22 cellular contexts compared by ENCODE assay signal in genomic region chr17:78426293-78426879, GRCh38. TPM values are rescaled to one million over a fixed set of nuclear protein-coding genes. Genes with fewer than 3 reads are reported as not detected.
DNase-seq lines count a peak whose midpoint lies in the region; ATAC-seq and TF ChIP-seq lines count a peak whose summit lies in the region.
"Had no signal": no experiment of that assay in that cellular context is flagged by ENCODE, and none has a peak within 500 bp of the region (broad histone marks: within the 10 kb centered on the region; RNA-seq: fewer than 3 reads in every experiment).

No MANE protein-coding gene starts in this region.

- TF ChIP-seq POLR2A in gastrocnemius medialis (IDR thresholded peaks at IDR 0.05) = no peak

- H3K4me3 Mint-ChIP-seq in activated CD4-positive, alpha-beta memory T cell treated with anti-CD3 and anti-CD28 coated beads for 36 hours = no peak overlapping the region
- H3K4me3 Mint-ChIP-seq in activated CD4-positive, alpha-beta memory T cell treated with anti-CD3 and anti-CD28 coated beads, Interleukin-2, amount 10 ng/mL, durations not matched to agents 7 days and 5 days = no peak overlapping the region
- H3K4me3 Mint-ChIP-seq: CD8-positive, alpha-beta T cell had no signal

- no peaks in the 10 kb centered on the region for H3K9me3 Mint-ChIP-seq in activated CD4-positive, alpha-beta memory T cell treated with anti-CD3 and anti-CD28 coated beads for 36 hours
- no peaks in the 10 kb centered on the region for H3K9me3 Mint-ChIP-seq in activated CD4-positive, alpha-beta memory T cell treated with anti-CD3 and anti-CD28 coated beads, Interleukin-2, amount 10 ng/mL, durations not matched to agents 7 days and 5 days
- H3K9me3 Mint-ChIP-seq: CD8-positive, alpha-beta T cell had no signal

- H3K27ac Mint-ChIP-seq in activated CD4-positive, alpha-beta memory T cell treated with anti-CD3 and anti-CD28 coated beads for 36 hours = peak overlapping the region; percentile 18
- H3K27ac Mint-ChIP-seq in activated CD4-positive, alpha-beta memory T cell treated with anti-CD3 and anti-CD28 coated beads, Interleukin-2, amount 10 ng/mL, durations not matched to agents 7 days and 5 days = no peak overlapping the region
- H3K27ac Mint-ChIP-seq: CD8-positive, alpha-beta T cell had no signal

- H3K27me3 ChIP-seq in dorsolateral prefrontal cortex (no peaks in the 10 kb centered on the region), ascending aorta (no peaks in the 10 kb centered on the region), gastrocnemius medialis (no peaks in the 10 kb centered on the region)
- H3K27me3 ChIP-seq: BE2C, MG63, Peyer's patch had no signal

- peak overlapping the region in 58 of 59 donors; percentile 7 to 95 (median 77) for H3K27ac ChIP-seq in dorsolateral prefrontal cortex
- peak overlapping the region; percentile 89 for H3K27ac ChIP-seq in temporal lobe (ENCODE audit: low read depth, low read length)
- no peak overlapping the region for H3K27ac ChIP-seq in ascending aorta
- H3K27ac ChIP-seq in gastrocnemius medialis = no peak overlapping the region
- H3K27ac ChIP-seq: 22Rv1, Peyer's patch had no signal

- intact Hi-C loops in activated CD4-positive, alpha-beta memory T cell treated with anti-CD3 and anti-CD28 coated beads for 36 hours (cut with micrococcal nuclease) = no loop called here
- intact Hi-C loops in dorsolateral prefrontal cortex (cut with DNase I) (loop anchor here in 1 of 2 donors (5.0 kb wide), 1 partner anchor 134 kb away; no protein-coding TSS in a partner anchor), ascending aorta (cut with DNase I) (no loop called here), gastrocnemius medialis (cut with DNase I; ENCODE audit: low total_unique reads) (no loop called here)

- no peak for TF ChIP-seq CTCF in dorsolateral prefrontal cortex (IDR thresholded peaks at IDR 0.05 in 54 of 56, conservative IDR thresholded peaks at IDR 0.05 in 2 of 56; ENCODE audit: low read depth in 1 of 56, partially characterized antibody in 56 of 56)
- TF ChIP-seq CTCF in ascending aorta (IDR thresholded peaks at IDR 0.05) = no peak
- no peak for TF ChIP-seq CTCF in gastrocnemius medialis (IDR thresholded peaks at IDR 0.05 in 4 of 5, conservative IDR thresholded peaks at IDR 0.05 in 1 of 5)

- peaks cover 41% of the 10 kb centered on the region for H3K36me3 Mint-ChIP-seq in activated CD4-positive, alpha-beta memory T cell treated with anti-CD3 and anti-CD28 coated beads for 36 hours
- peaks cover 56% of the 10 kb centered on the region for H3K36me3 Mint-ChIP-seq in activated CD4-positive, alpha-beta memory T cell treated with anti-CD3 and anti-CD28 coated beads, Interleukin-2, amount 10 ng/mL, durations not matched to agents 7 days and 5 days (ENCODE audit: low read depth)

- DNase-seq in activated CD4-positive, alpha-beta memory T cell treated with anti-CD3 and anti-CD28 coated beads for 36 hours = no peak
- DNase-seq in activated CD4-positive, alpha-beta memory T cell treated with anti-CD3 and anti-CD28 coated beads, Interleukin-2, amount 10 ng/mL, durations not matched to agents 7 days and 5 days = no peak
- DNase-seq in dorsolateral prefrontal cortex (peak in 9 of 10 donors; percentile 47 to 74 (median 66)), midbrain (lab: John Stamatoyannopoulos, UW) (peak; percentile 36), epidermal melanocyte (ENCODE audit: insufficient read length, low spot score) (no peak), ascending aorta (ENCODE audit: low spot score in 2 of 2) (no peak), gastrocnemius medialis (no peak)
- DNase-seq: BE2C; CD8-positive, alpha-beta T cell; DMS79; HCEC 1CT; Karpas-422; MG63; NCI-H1092; NCI-H1694; NCI-H2107; NCI-H2227 treated with DMSO at 0.1 percent for 48 hours; NCI-H524 treated with DMSO at 0.1 percent for 48 hours; Peyer's patch had no signal

- H3K4me1 Mint-ChIP-seq in activated CD4-positive, alpha-beta memory T cell treated with anti-CD3 and anti-CD28 coated beads for 36 hours (ENCODE audit: low read depth) = peaks cover 12% of the 10 kb centered on the region
- peaks cover 19% of the 10 kb centered on the region for H3K4me1 Mint-ChIP-seq in activated CD4-positive, alpha-beta memory T cell treated with anti-CD3 and anti-CD28 coated beads, Interleukin-2, amount 10 ng/mL, durations not matched to agents 7 days and 5 days

- CTCF ChIA-PET in activated CD4-positive, alpha-beta memory T cell treated with anti-CD3 and anti-CD28 coated beads for 36 hours (lab: Charles Lee) = interaction anchor here (1.1 to 9.7 kb wide), 3 partner anchors 65 to 175 kb away, joined by 3 to 135 read pairs (median 4); partner anchors contain the start of gene SOCS3
- CTCF ChIA-PET in activated CD4-positive, alpha-beta memory T cell treated with anti-CD3 and anti-CD28 coated beads, Interleukin-2, amount 10 ng/mL, durations not matched to agents 7 days and 5 days (lab: Charles Lee) = no interaction called here

- no peaks in the 10 kb centered on the region for H3K27me3 Mint-ChIP-seq in activated CD4-positive, alpha-beta memory T cell treated with anti-CD3 and anti-CD28 coated beads for 36 hours
- H3K27me3 Mint-ChIP-seq in activated CD4-positive, alpha-beta memory T cell treated with anti-CD3 and anti-CD28 coated beads, Interleukin-2, amount 10 ng/mL, durations not matched to agents 7 days and 5 days = no peaks in the 10 kb centered on the region

- POLR2A ChIA-PET in activated CD4-positive, alpha-beta memory T cell treated with anti-CD3 and anti-CD28 coated beads for 36 hours (lab: Charles Lee) = no interaction called here
- POLR2A ChIA-PET in activated CD4-positive, alpha-beta memory T cell treated with anti-CD3 and anti-CD28 coated beads, Interleukin-2, amount 10 ng/mL, durations not matched to agents 7 days and 5 days (lab: Charles Lee) = no interaction called here

- H3K36me3 ChIP-seq in ascending aorta (peaks cover 23 to 68% of the 10 kb centered on the region in 2 donors), gastrocnemius medialis (peaks cover 0 to 30% of the 10 kb centered on the region in 2 donors)

- in situ Hi-C loops in gastrocnemius medialis (cut with MboI; ENCODE audit: low sequenced_read_pairs in 4 of 4) = loop anchor here in 3 of 4 donors (10.0 kb wide), 4 partner anchors 52 to 142 kb away; partner anchors contain the start of genes PGS1 (in 1 of the 3) and SOCS3 (in 1 of the 3)

- H3K4me3 ChIP-seq in dorsolateral prefrontal cortex (no peak overlapping the region), ascending aorta (no peak overlapping the region), gastrocnemius medialis (no peak overlapping the region)
- H3K4me3 ChIP-seq: MG63, Peyer's patch had no signal

- ATAC-seq in gastrocnemius medialis = no peak
- ATAC-seq: CD8-positive, alpha-beta T cell; Right ventricle myocardium inferior had no signal

- H3K4me1 ChIP-seq in ascending aorta (no peaks in the 10 kb centered on the region), gastrocnemius medialis (no peaks in the 10 kb centered on the region)
- H3K4me1 ChIP-seq: BE2C had no signal

- H3K9me3 ChIP-seq in ascending aorta (no peaks in the 10 kb centered on the region), gastrocnemius medialis (no peaks in the 10 kb centered on the region)
- H3K9me3 ChIP-seq: BE2C, MG63, Peyer's patch had no signal

RNA-seq across cellular contexts. Expression of gene PGS1, which starts 47.9 kb away (rescaled TPM):
- total RNA-seq in activated CD4-positive, alpha-beta memory T cell treated with anti-CD3 and anti-CD28 coated beads for 36 hours = 10 to 100 TPM; 75.8 to 78.1 TPM
- total RNA-seq in activated CD4-positive, alpha-beta memory T cell treated with anti-CD3 and anti-CD28 coated beads, Interleukin-2, amount 10 ng/mL, durations not matched to agents 7 days and 5 days = 10 to 100 TPM; 70.7 to 75.5 TPM
- total RNA-seq in dorsolateral prefrontal cortex (10 to 100 TPM; 40.3 to 89.2 (median 57.6) TPM), temporal lobe (26.8 TPM), ascending aorta (41.8 TPM), gastrocnemius medialis (10 to 100 TPM; 16.6 to 30.0 (median 21.8) TPM)

Comparison
In these comparisons a context has a peak if more than half of its experiments do, and no peak if none do; other contexts are left out.
1. DNase-seq: peak in dorsolateral prefrontal cortex (9 of 10) and midbrain (single experiment); none in activated CD4-positive, alpha-beta memory T cell treated with anti-CD3 and anti-CD28 coated beads for 36 hours (single experiment), activated CD4-positive, alpha-beta memory T cell treated with anti-CD3 and anti-CD28 coated beads, Interleukin-2, amount 10 ng/mL, durations not matched to agents 7 days and 5 days (single experiment), epidermal melanocyte (single experiment), ascending aorta (0 of 2) and gastrocnemius medialis (0 of 2).
2. H3K27ac ChIP-seq: peak in dorsolateral prefrontal cortex (58 of 59) and temporal lobe (single experiment); none in ascending aorta (0 of 2) and gastrocnemius medialis (0 of 4).